ENCODE assay signal across 1 cellular context in genomic region chr15:32677238-32677750, GRCh38.
TF ChIP-seq lines count a peak whose summit lies in the region.

No MANE protein-coding gene starts in this region.

TF ChIP-seq in HepG2, 621 proteins besides CTCF, POLR2A, EP300 and RAD21 (continued from another document and continues in another):
- peak; percentile 86 for TF ChIP-seq PAXIP1 (CRISPR knock-in tag; conservative IDR thresholded peaks at IDR 0.05)
- TF ChIP-seq KDM6A (CRISPR knock-in tag; IDR thresholded peaks at IDR 0.05; ENCODE audit: low read depth) = peak; percentile 55
- peak; percentile 13; the same call in 1 of the 2 replicates for TF ChIP-seq TFDP1 (CRISPR knock-in tag; IDR thresholded peaks at IDR 0.05; ENCODE audit: borderline replicate concordance)
- TF ChIP-seq FOXO1 (CRISPR knock-in tag; IDR thresholded peaks at IDR 0.05) = 0 out of 2 replicates have a peak, but pooled peaks have one; percentile 41
- peak; percentile 60; the same call in 1 of the 2 replicates for TF ChIP-seq NFIC (IDR thresholded peaks at IDR 0.05; ENCODE audit: low read length)
- TF ChIP-seq STAT6 (CRISPR knock-in tag; IDR thresholded peaks at IDR 0.05; ENCODE audit: borderline replicate concordance) = no peak
- no peak for TF ChIP-seq ZNF180 (CRISPR knock-in tag; IDR thresholded peaks at IDR 0.05; ENCODE audit: borderline replicate concordance, low read depth)
- TF ChIP-seq NR2F2 (IDR thresholded peaks at IDR 0.05; ENCODE audit: borderline replicate concordance, low read depth) = 0 out of 2 replicates have a peak, but pooled peaks have one; percentile 22
- TF ChIP-seq ELF4 (CRISPR knock-in tag; IDR thresholded peaks at IDR 0.05; ENCODE audit: borderline replicate concordance) = no peak
- TF ChIP-seq MAFF (IDR thresholded peaks at IDR 0.05; ENCODE audit: low read depth, low read length) = peak; percentile 47; the same call in 1 of the 2 replicates
- TF ChIP-seq ZNF503 (CRISPR knock-in tag; IDR thresholded peaks at IDR 0.05) = peak; percentile 52; the same call in 1 of the 2 replicates
- TF ChIP-seq ZNF18 (CRISPR knock-in tag; IDR thresholded peaks at IDR 0.05; ENCODE audit: insufficient replicate concordance) = peak; percentile 88
- TF ChIP-seq AKNA (CRISPR knock-in tag; IDR thresholded peaks at IDR 0.05; ENCODE audit: borderline replicate concordance) = no peak
- TF ChIP-seq SALL1 (CRISPR knock-in tag; IDR thresholded peaks at IDR 0.05) = peak; percentile 70; the same call in 1 of the 2 replicates
- TF ChIP-seq E2F1 (CRISPR knock-in tag; IDR thresholded peaks at IDR 0.05) = no peak
- TF ChIP-seq ZBTB42 (CRISPR knock-in tag; IDR thresholded peaks at IDR 0.05) = no peak
- no peak for TF ChIP-seq RNF219 (CRISPR knock-in tag; IDR thresholded peaks at IDR 0.05)
- TF ChIP-seq RERE (CRISPR knock-in tag; IDR thresholded peaks at IDR 0.05; ENCODE audit: low read depth) = 0 out of 2 replicates have a peak, but pooled peaks have one; percentile 43
- TF ChIP-seq THRA (CRISPR knock-in tag; IDR thresholded peaks at IDR 0.05; ENCODE audit: borderline replicate concordance) = peak; percentile 28; the same call in 1 of the 2 replicates
- no peak for TF ChIP-seq HOXD1 (CRISPR knock-in tag; IDR thresholded peaks at IDR 0.05)
